In genomic region chr4:3880595-3881120, GRCh38 we compare ENCODE assay signal across 8 cellular contexts.
DNase-seq lines count a peak whose midpoint lies in the region; ATAC-seq and TF ChIP-seq lines count a peak whose summit lies in the region.

No MANE protein-coding gene starts in this region.

- TF ChIP-seq CTCF in body of pancreas (IDR thresholded peaks at IDR 0.05) = peak; percentile 65 to 95 (median 84)

- peak; percentile 95 for ATAC-seq in body of pancreas
- ATAC-seq in HG03354 (IDR thresholded peaks at IDR 0.05; ENCODE audit: poor library complexity, severe bottlenecking, unreplicated experiment) = no peak

- DNase-seq in NK-92 treated with Interleukin-12 subunit alpha and Interleukin-12 subunit beta, amount 100 ng/mL, for 24 hours (lab: John Stamatoyannopoulos, UW) = peak; percentile 16
- DNase-seq in NK-92 (lab: John Stamatoyannopoulos, UW; ENCODE audit: unreplicated experiment) (no peak), NCI-H1092 (lab: John Stamatoyannopoulos, UW) (peak; percentile 41), UCSD-AML1 (lab: John Stamatoyannopoulos, UW; ENCODE audit: unreplicated experiment) (peak; percentile 73), body of pancreas (peak; percentile 75 to 83 (median 78)), iris pigment epithelial cell (ENCODE audit: low read depth) (peak; percentile 56)
- DNase-seq in stimulated activated CD4-positive, alpha-beta T cell treated with anti-CD3 and anti-CD28 coated beads, Interleukin-1b, Interleukin-23, amount 100 ng/mL, for 4 hours (ENCODE audit: low read depth in 2 of 2) = peak; percentile 52 to 69

- H3K27ac ChIP-seq in body of pancreas = no peak overlapping the region

- H3K9me3 ChIP-seq in body of pancreas = no peaks in the 10 kb centered on the region

- H3K27me3 ChIP-seq in body of pancreas = peaks cover 0 to 16% of the 10 kb centered on the region in 2 donors

- H3K4me3 ChIP-seq in body of pancreas = no peak overlapping the region

- 1 to 2% methylated on average over 16 to 20 of the region's 20 CpGs for WGBS in body of pancreas, 2 donors

- no peak for TF ChIP-seq POLR2A in body of pancreas (IDR thresholded peaks at IDR 0.05)

- H3K4me1 ChIP-seq in body of pancreas = peaks cover 10% of the 10 kb centered on the region

- intact Hi-C loops in body of pancreas (cut with DNase I) = no loop called here

- H3K36me3 ChIP-seq in body of pancreas (replicated peaks in 1 of 2; ENCODE audit: insufficient read depth in 1 of 2, low read depth in 2 of 2) = no peaks in the 10 kb centered on the region
